Comparison of ENCODE assay signal across 1 cellular context in the genomic region with DNA sequence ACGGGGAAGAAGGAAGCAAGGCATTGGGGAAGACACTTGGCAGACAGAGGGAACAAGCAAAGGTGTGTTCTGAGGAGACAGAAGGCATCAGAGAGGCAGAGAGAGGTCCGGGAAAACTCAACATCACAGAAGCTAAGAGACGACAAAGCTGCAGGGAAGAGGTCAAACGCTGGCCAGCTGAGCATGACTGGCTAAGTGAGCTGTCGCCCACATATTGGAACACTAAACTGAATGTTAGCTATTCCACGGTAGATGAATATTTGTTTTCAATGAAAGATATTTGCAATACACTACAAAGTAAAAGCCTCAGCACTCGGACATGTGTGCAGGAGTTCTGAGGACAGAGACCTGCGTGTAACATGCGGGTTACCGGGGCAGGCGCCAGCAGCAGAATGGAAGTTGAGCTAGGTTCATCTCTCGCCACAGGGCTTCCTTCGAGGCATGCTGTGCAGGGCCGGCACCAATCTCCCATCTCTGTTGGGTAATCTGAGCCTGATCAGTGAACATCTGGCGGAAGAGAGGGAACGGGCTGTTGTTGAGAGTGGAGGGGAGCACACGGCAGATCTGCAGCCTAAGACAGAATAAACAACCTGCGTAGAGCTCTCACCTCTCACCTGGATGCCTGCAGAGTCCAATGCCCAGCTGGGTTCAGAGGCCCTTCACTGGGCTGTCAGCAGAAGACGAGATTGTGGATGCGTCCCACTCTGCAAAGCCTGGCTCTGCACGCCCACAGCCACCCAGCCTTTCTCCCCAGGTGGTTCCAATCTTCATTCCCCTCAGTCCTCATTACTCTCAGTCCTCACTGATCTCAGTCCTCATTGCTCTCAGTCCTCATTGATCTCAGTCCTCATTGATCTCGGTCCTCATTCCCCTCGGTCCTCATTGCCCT.
TF ChIP-seq lines count a peak whose summit lies in the region.

No MANE protein-coding gene starts in this region.

TF ChIP-seq in K562, 482 proteins besides CTCF, POLR2A, EP300 and RAD21:
- TF ChIP-seq POLR2G (IDR thresholded peaks at IDR 0.05; ENCODE audit: low read depth, low read length) (no peak), CTBP1 (IDR thresholded peaks at IDR 0.05; ENCODE audit: borderline replicate concordance) (peak; percentile 22; the same call in 1 of the 2 replicates), ZNF263 (CRISPR knock-in tag; IDR thresholded peaks at IDR 0.05; ENCODE audit: borderline replicate concordance) (peak; percentile 86; the same call in 1 of the 2 replicates), NRF1 (conservative IDR thresholded peaks at IDR 0.05 in 1 of 2, IDR thresholded peaks at IDR 0.05 in 1 of 2) (peak in 1 of 2 experiments; percentile 26; a peak in 2 of 4 replicates), NCOA1 (IDR thresholded peaks at IDR 0.05; ENCODE audit: low read depth) (no peak), ZBTB17 (CRISPR knock-in tag; IDR thresholded peaks at IDR 0.05) (0 out of 2 replicates have a peak, but pooled peaks have one; percentile 32), ZNF134 (CRISPR knock-in tag; conservative IDR thresholded peaks at IDR 0.05) (0 out of 2 replicates have a peak, but pooled peaks have one; percentile 48), CBFA2T3 (IDR thresholded peaks at IDR 0.05) (peak; percentile 26), L3MBTL2 (IDR thresholded peaks at IDR 0.05) (peak; percentile 14; the same call in 1 of the 2 replicates)
- TF ChIP-seq, protein P1, sequence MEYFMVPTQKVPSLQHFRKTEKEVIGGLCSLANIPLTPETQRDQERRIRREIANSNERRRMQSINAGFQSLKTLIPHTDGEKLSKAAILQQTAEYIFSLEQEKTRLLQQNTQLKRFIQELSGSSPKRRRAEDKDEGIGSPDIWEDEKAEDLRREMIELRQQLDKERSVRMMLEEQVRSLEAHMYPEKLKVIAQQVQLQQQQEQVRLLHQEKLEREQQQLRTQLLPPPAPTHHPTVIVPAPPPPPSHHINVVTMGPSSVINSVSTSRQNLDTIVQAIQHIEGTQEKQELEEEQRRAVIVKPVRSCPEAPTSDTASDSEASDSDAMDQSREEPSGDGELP (CRISPR knock-in tag; IDR thresholded peaks at IDR 0.05; ENCODE audit: borderline replicate concordance) = peak; percentile 23; the same call in 1 of the 2 replicates
